In genomic region chr10:62040896-62041295, GRCh38 we compare ENCODE assay signal across 17 cellular contexts.
DNase-seq lines count a peak whose midpoint lies in the region; ATAC-seq, FAIRE-seq and TF ChIP-seq lines count a peak whose summit lies in the region.
"Had no signal": no experiment of that assay in that cellular context is flagged by ENCODE, and none has a peak within 500 bp of the region (broad histone marks: within the 10 kb centered on the region; RNA-seq: fewer than 3 reads in every experiment).

No MANE protein-coding gene starts in this region.

- H2BK15ac ChIP-seq in H1 (ENCODE audit: low read length), result no peak overlapping the region

- no peak overlapping the region for H4K91ac ChIP-seq in H1 (replicated peaks; ENCODE audit: insufficient read length, low read length)

- H2AK5ac ChIP-seq in H1 (ENCODE audit: low read depth, low read length), result no peak overlapping the region

- no peaks in the 10 kb centered on the region for H3K79me2 ChIP-seq in H1 (ENCODE audit: control insufficient read depth in 1 of 2, insufficient read depth in 2 of 2, low read length in 2 of 2)

- TF ChIP-seq POLR2A in H1 (IDR thresholded peaks at IDR 0.05; ENCODE audit: control extremely low read depth in 1 of 2, low read depth in 2 of 2, low read length in 2 of 2) (no peak), uterus (IDR thresholded peaks at IDR 0.05) (no peak)

- H3K4me2 ChIP-seq in H1 (ENCODE audit: insufficient read depth in 1 of 2, low read depth in 2 of 2, low read length in 2 of 2), result no peak overlapping the region

- no peak overlapping the region for H4K5ac ChIP-seq in H1 (ENCODE audit: insufficient read length, low read depth, low read length)

- POLR2A ChIA-PET in H1 (lab: Charles Lee; ENCODE audit: partially characterized antibody), result no interaction called here

- no peak overlapping the region for H2BK12ac ChIP-seq in H1 (ENCODE audit: low read depth, low read length)

- 87% methylated on average over 4 of the region's 4 CpGs; no CpG with 5 or more reads in 1 of the 2 experiments for WGBS in H1 (ENCODE audit: extremely low coverage in 1 of 2, insufficient coverage in 1 of 2, insufficient read length in 1 of 2, insufficient replicate concordance in 2 of 2, low coverage in 1 of 2, low lambda C conversion rate in 2 of 2, missing lambda C conversion rate in 1 of 2), 2 experiments

- peaks cover 69% of the 10 kb centered on the region for H3K36me3 Mint-ChIP-seq in activated naive CD4-positive, alpha-beta T cell treated with anti-CD3 and anti-CD28 coated beads, Interleukin-2, amount 10 ng/mL, durations not matched to agents 7 days and 5 days
- no peaks in the 10 kb centered on the region for H3K36me3 Mint-ChIP-seq in T-helper 17 cell (ENCODE audit: low read depth)

- CTCF ChIA-PET in activated naive CD4-positive, alpha-beta T cell treated with anti-CD3 and anti-CD28 coated beads, Interleukin-2, amount 10 ng/mL, durations not matched to agents 7 days and 5 days (lab: Charles Lee), result interaction anchor here (0.7 to 6.3 kb wide), 5 partner anchors 9 to 206 kb away, joined by 3 to 135 read pairs (median 13); no protein-coding TSS in a partner anchor
- CTCF ChIA-PET in H1 (lab: Charles Lee; ENCODE audit: partially characterized antibody), result interaction anchor here (0.6 to 4.8 kb wide), 9 partner anchors 8 to 1016 kb away, joined by 3 to 55 read pairs (median 4); no protein-coding TSS in a partner anchor

- TF ChIP-seq CTCF in H1 (IDR thresholded peaks at IDR 0.05; ENCODE audit: control extremely low read depth in 1 of 3, insufficient read depth in 1 of 3, low read depth in 1 of 3, low read length in 3 of 3) (no peak), uterus (IDR thresholded peaks at IDR 0.05) (no peak), coronary artery (IDR thresholded peaks at IDR 0.05) (no peak)

- no peak overlapping the region for H2BK20ac ChIP-seq in H1 (ENCODE audit: low read length)

- H3K27ac Mint-ChIP-seq in activated naive CD4-positive, alpha-beta T cell treated with anti-CD3 and anti-CD28 coated beads, Interleukin-2, amount 10 ng/mL, durations not matched to agents 7 days and 5 days, result peak overlapping the region; percentile 60
- H3K27ac Mint-ChIP-seq in T-helper 17 cell, result peak overlapping the region; percentile 60

- H3K14ac ChIP-seq in H1 (ENCODE audit: insufficient read length), result no peak overlapping the region

- no peak for TF ChIP-seq RAD21 in H1 (IDR thresholded peaks at IDR 0.05 in 1 of 2, conservative IDR thresholded peaks at IDR 0.05 in 1 of 2; ENCODE audit: low read depth in 2 of 2, low read length in 2 of 2)

- H3K23me2 ChIP-seq in H1 (ENCODE audit: low read depth, low read length), result no peaks in the 10 kb centered on the region

- FAIRE-seq in H1 (lab: Jason Lieb, UNC), result no peak

- no peak overlapping the region for H3K9ac ChIP-seq in H1 (replicated peaks in 1 of 4; ENCODE audit: extremely low read depth in 1 of 4, low read depth in 3 of 4, low read length in 3 of 4)

- 0 out of 2 replicates have a peak overlapping the region, but pooled peaks have one; percentile 23 for H2AFZ ChIP-seq in H1 (ENCODE audit: low read length)

- no peak overlapping the region for H3K18ac ChIP-seq in H1 (ENCODE audit: extremely low read depth, low read length)

- no peak for TF ChIP-seq EP300 in H1 (IDR thresholded peaks at IDR 0.05; ENCODE audit: borderline replicate concordance in 1 of 2, low read depth in 2 of 2, low read length in 2 of 2)

- H2BK120ac ChIP-seq in H1 (replicated peaks; ENCODE audit: low read depth, low read length), result no peak overlapping the region

- H3K27me3 ChIP-seq in H1 (replicated peaks in 1 of 4; ENCODE audit: control insufficient read depth in 3 of 4, extremely low read depth in 1 of 4, insufficient read depth in 3 of 4, low read length in 3 of 4) (no peaks in the 10 kb centered on the region; a peak in 1 of 7 replicates), uterus (no peaks in the 10 kb centered on the region)

- H3K27ac ChIP-seq in H1 (ENCODE audit: low read depth, low read length) (no peak overlapping the region), uterus (peak overlapping the region; percentile 46 to 96), coronary artery (peak overlapping the region in 1 of 2 donors; percentile 14)
- H3K27ac ChIP-seq: prostate gland, RWPE1 had no signal

- H3K4me3 Mint-ChIP-seq in activated naive CD4-positive, alpha-beta T cell treated with anti-CD3 and anti-CD28 coated beads, Interleukin-2, amount 10 ng/mL, durations not matched to agents 7 days and 5 days, result no peak overlapping the region
- H3K4me3 Mint-ChIP-seq in T-helper 17 cell, result no peak overlapping the region
- H3K4me3 Mint-ChIP-seq: effector memory CD8-positive, alpha-beta T cell had no signal

- no peak for ATAC-seq in T-helper 17 cell
- ATAC-seq in GM21529 (IDR thresholded peaks at IDR 0.05; ENCODE audit: unreplicated experiment), result no peak
- ATAC-seq: effector memory CD8-positive, alpha-beta T cell had no signal

- H3K27me3 Mint-ChIP-seq in activated naive CD4-positive, alpha-beta T cell treated with anti-CD3 and anti-CD28 coated beads, Interleukin-2, amount 10 ng/mL, durations not matched to agents 7 days and 5 days, result no peaks in the 10 kb centered on the region
- H3K27me3 Mint-ChIP-seq in T-helper 17 cell, result no peaks in the 10 kb centered on the region
- H3K27me3 Mint-ChIP-seq: effector memory CD8-positive, alpha-beta T cell had no signal

- H3K79me1 ChIP-seq in H1 (ENCODE audit: low read depth, low read length), result no peaks in the 10 kb centered on the region

- H4K20me1 ChIP-seq in H1 (replicated peaks in 1 of 2; ENCODE audit: control insufficient read depth in 1 of 2, insufficient read depth in 2 of 2, low read length in 2 of 2), result no peaks in the 10 kb centered on the region

- intact Hi-C loops in uterus (cut with DNase I; ENCODE audit: low total_unique reads), result no loop called here

- H3K4me3 ChIP-seq in H1 (ENCODE audit: extremely low read depth in 1 of 4, insufficient read depth in 2 of 4, low read depth in 3 of 4, low read length in 4 of 4) (no peak overlapping the region), uterus (no peak overlapping the region), coronary artery (no peak overlapping the region)
- H3K4me3 ChIP-seq: prostate gland had no signal

- peaks cover 4% of the 10 kb centered on the region for H3K9me3 Mint-ChIP-seq in activated naive CD4-positive, alpha-beta T cell treated with anti-CD3 and anti-CD28 coated beads, Interleukin-2, amount 10 ng/mL, durations not matched to agents 7 days and 5 days
- H3K9me3 Mint-ChIP-seq: effector memory CD8-positive, alpha-beta T cell had no signal

- H3K36me3 ChIP-seq in H1 (ENCODE audit: control insufficient read depth in 2 of 4, insufficient read depth in 4 of 4, low read length in 3 of 4), result no peaks in the 10 kb centered on the region
- no peaks in the 10 kb centered on the region for H3K36me3 ChIP-seq in uterus
- H3K36me3 ChIP-seq: prostate gland had no signal

- H3K23ac ChIP-seq in H1 (ENCODE audit: insufficient read length), result no peak overlapping the region

- H3K4me1 ChIP-seq in H1 (replicated peaks in 1 of 4; ENCODE audit: control insufficient read depth in 3 of 4, insufficient read depth in 4 of 4, low read length in 3 of 4), result peaks cover 0 to 12% (median 10%) of the 10 kb centered on the region in 4 experiments; a peak in 5 of 7 replicates
- peaks cover 6 to 21% of the 10 kb centered on the region in 2 donors for H3K4me1 ChIP-seq in uterus

- H3K4me1 Mint-ChIP-seq in activated naive CD4-positive, alpha-beta T cell treated with anti-CD3 and anti-CD28 coated beads, Interleukin-2, amount 10 ng/mL, durations not matched to agents 7 days and 5 days, result peaks cover 90% of the 10 kb centered on the region
- H3K4me1 Mint-ChIP-seq in T-helper 17 cell, result peaks cover 57% of the 10 kb centered on the region

- no peak for DNase-seq in activated naive CD4-positive, alpha-beta T cell treated with anti-CD3 and anti-CD28 coated beads, Interleukin-2, amount 10 ng/mL, durations not matched to agents 7 days and 5 days
- no peak for DNase-seq in activated naive CD4-positive, alpha-beta T cell (lab: John Stamatoyannopoulos, UW)
- DNase-seq in T-helper 17 cell, result no peak
- no peak for DNase-seq in H1 (ENCODE audit: low read depth in 1 of 2, low spot score in 2 of 2)
- no peak for DNase-seq in uterus
- no peak for DNase-seq in coronary artery (ENCODE audit: low spot score)
- DNase-seq in AG08395 (ENCODE audit: low spot score), result no peak
- DNase-seq: activated CD4-positive, alpha-beta T cell treated with anti-CD3 and anti-CD28 coated beads for 4 hours; activated effector memory CD4-positive, alpha-beta T cell treated with anti-CD3 and anti-CD28 coated beads, Interleukin-2, amount 50 U/mL, for 16 hours; DMS53; effector memory CD8-positive, alpha-beta T cell; NCI-H2107; NCI-H774; substantia nigra had no signal

- H3K56ac ChIP-seq in H1 (replicated peaks; ENCODE audit: insufficient read length, low read depth, low read length), result no peak overlapping the region

- no peak overlapping the region for H4K8ac ChIP-seq in H1 (ENCODE audit: extremely low read depth, insufficient read depth, low read length)

- no peaks in the 10 kb centered on the region for H3K9me3 ChIP-seq in T-helper 17 cell (ENCODE audit: control insufficient read depth, low read length, poor library complexity, severe bottlenecking)
- no peaks in the 10 kb centered on the region for H3K9me3 ChIP-seq in H1 (ENCODE audit: insufficient read depth in 2 of 2, low read depth in 1 of 2, low read length in 1 of 2)
- H3K9me3 ChIP-seq in uterus, result no peaks in the 10 kb centered on the region
- H3K9me3 ChIP-seq: prostate gland had no signal

- no peak overlapping the region for H3K4ac ChIP-seq in H1 (replicated peaks; ENCODE audit: insufficient read length, low read depth, low read length)

- no peak overlapping the region for H2BK5ac ChIP-seq in H1 (ENCODE audit: low read depth, low read length)

TF ChIP-seq in H1, 55 proteins besides CTCF, POLR2A, EP300 and RAD21:
- TF ChIP-seq BACH1 (IDR thresholded peaks at IDR 0.05; ENCODE audit: low read length), result no peak
- no peak for TF ChIP-seq E2F6 (IDR thresholded peaks at IDR 0.05)
- TF ChIP-seq KDM5A (IDR thresholded peaks at IDR 0.05; ENCODE audit: low read length), result no peak
